ENCODE assay signal across 18 cellular contexts in genomic region chr3:76871655-76872054, GRCh38.
DNase-seq lines count a peak whose midpoint lies in the region; TF ChIP-seq lines count a peak whose summit lies in the region.
"Had no signal": no experiment of that assay in that cellular context is flagged by ENCODE, and none has a peak within 500 bp of the region (broad histone marks: within the 10 kb centered on the region; RNA-seq: fewer than 3 reads in every experiment).

No MANE protein-coding gene starts in this region.

- no peak overlapping the region for H3K27ac Mint-ChIP-seq in progenitor cell of endocrine pancreas
- H3K27ac Mint-ChIP-seq: CD14-positive monocyte; CD4-positive, alpha-beta memory T cell had no signal

- peak overlapping the region; percentile 48 for H3K4me3 Mint-ChIP-seq in progenitor cell of endocrine pancreas (ENCODE audit: low read depth)
- H3K4me3 Mint-ChIP-seq: CD14-positive monocyte; CD4-positive, alpha-beta memory T cell had no signal

- H3K9me3 Mint-ChIP-seq in progenitor cell of endocrine pancreas (ENCODE audit: low read depth) = peaks cover 13% of the 10 kb centered on the region

- DNase-seq in NCI-H146 (lab: John Stamatoyannopoulos, UW) = peak; percentile 43
- DNase-seq in NCI-H146 treated with DMSO at 0.1 percent for 48 hours (lab: John Stamatoyannopoulos, UW; ENCODE audit: unreplicated experiment) = no peak
- peak; percentile 3 for DNase-seq in HuH-7 (ENCODE audit: low spot score)
- peak; percentile 29 to 49 for DNase-seq in SHP77 (lab: John Stamatoyannopoulos, UW)
- no peak for DNase-seq in progenitor cell of endocrine pancreas (ENCODE audit: low spot score, unreplicated experiment)
- no peak for DNase-seq in NCI-H1417 treated with DMSO at 0.1 percent for 48 hours (lab: John Stamatoyannopoulos, UW)
- DNase-seq in substantia nigra (lab: John Stamatoyannopoulos, UW) = no peak
- DNase-seq: AML-193; CD4-positive, alpha-beta memory T cell; DMS153; DMS79; GDM1; GM23248 had no signal

- no peak for TF ChIP-seq CTCF in progenitor cell of endocrine pancreas (IDR thresholded peaks at IDR 0.05; ENCODE audit: unreplicated experiment)

- H3K27ac ChIP-seq in substantia nigra (ENCODE audit: low read depth, low read length, poor library complexity, severe bottlenecking) = no peak overlapping the region
- H3K27ac ChIP-seq: 22Rv1, A549, BLaER1, GM23248, HL-60 had no signal

- H3K36me3 Mint-ChIP-seq in progenitor cell of endocrine pancreas (ENCODE audit: insufficient read depth) = peaks cover 7% of the 10 kb centered on the region
- H3K36me3 Mint-ChIP-seq: CD14-positive monocyte; CD4-positive, alpha-beta memory T cell had no signal

- H3K27me3 Mint-ChIP-seq in progenitor cell of endocrine pancreas = no peaks in the 10 kb centered on the region
- H3K27me3 Mint-ChIP-seq: CD4-positive, alpha-beta memory T cell had no signal

- peaks cover 28% of the 10 kb centered on the region for H3K4me1 Mint-ChIP-seq in progenitor cell of endocrine pancreas (ENCODE audit: low read depth)
- H3K4me1 Mint-ChIP-seq: CD14-positive monocyte; CD4-positive, alpha-beta memory T cell had no signal

Comparison
In these comparisons a context has a peak if more than half of its experiments do, and no peak if none do; other contexts are left out.
1. DNase-seq: peak in NCI-H146 (single experiment), HuH-7 (single experiment) and SHP77 (2 of 2); none in NCI-H146 treated with DMSO at 0.1 percent for 48 hours (single experiment), progenitor cell of endocrine pancreas (single experiment), NCI-H1417 treated with DMSO at 0.1 percent for 48 hours (single experiment) and substantia nigra (0 of 49).